In the genomic region with DNA sequence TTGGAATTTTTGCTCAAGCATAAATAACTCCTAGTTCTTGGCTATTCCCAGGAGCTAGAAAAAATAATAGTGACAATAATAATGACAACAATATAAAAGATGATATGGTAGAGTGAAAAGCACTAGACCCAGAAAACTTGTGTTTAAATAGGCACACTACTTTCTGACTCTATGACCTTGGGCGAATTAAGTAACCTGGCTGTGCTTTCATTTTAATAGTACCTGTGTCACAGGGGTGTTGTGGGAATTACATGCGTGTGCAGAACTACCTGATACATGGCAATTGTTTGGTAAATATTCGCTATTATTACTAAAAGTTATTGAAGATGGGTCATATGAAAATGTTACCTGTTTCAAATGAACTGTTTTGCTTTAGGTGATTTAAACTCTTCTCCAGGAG, we compare ENCODE assay signal across 23 cellular contexts.
"Had no signal": no experiment of that assay in that cellular context is flagged by ENCODE, and none has a peak within 500 bp of the region (broad histone marks: within the 10 kb centered on the region; RNA-seq: fewer than 3 reads in every experiment).

No MANE protein-coding gene starts in this region.

- DNase-seq: colonic mucosa; cortex of kidney; dermis blood vessel endothelial cell; dorsolateral prefrontal cortex; effector CD4-positive, alpha-beta T cell; effector CD8-positive, alpha-beta T cell; effector memory CD4-positive, alpha-beta T cell; effector memory CD8-positive, alpha-beta T cell; endodermal cell; esophagus squamous epithelium; foreskin fibroblast; foreskin keratinocyte; foreskin melanocyte; gastrocnemius medialis; glutamatergic neuron; head of caudate nucleus; heart left ventricle; heart right ventricle had no signal

- H3K9me3 ChIP-seq: colonic mucosa, esophagus muscularis mucosa, esophagus squamous epithelium, gastrocnemius medialis, gastroesophageal sphincter, heart left ventricle, heart right ventricle had no signal

- H3K27me3 ChIP-seq: colonic mucosa, dorsolateral prefrontal cortex, esophagus muscularis mucosa, esophagus squamous epithelium, foreskin keratinocyte, gastrocnemius medialis, gastroesophageal sphincter, heart left ventricle, heart right ventricle had no signal

- H3K4me1 ChIP-seq: colonic mucosa, esophagus squamous epithelium, foreskin keratinocyte, gastrocnemius medialis, gastroesophageal sphincter, heart left ventricle, heart right ventricle had no signal

- H3K27ac ChIP-seq: colonic mucosa, coronary artery, dorsolateral prefrontal cortex, epithelial cell of prostate, esophagus muscularis mucosa, esophagus squamous epithelium, foreskin keratinocyte, gastrocnemius medialis, gastroesophageal sphincter, heart left ventricle, heart right ventricle had no signal

- H3K4me3 ChIP-seq: colonic mucosa, coronary artery, dorsolateral prefrontal cortex, esophagus muscularis mucosa, esophagus squamous epithelium, gastrocnemius medialis, gastroesophageal sphincter, heart left ventricle, heart right ventricle had no signal

- ATAC-seq: effector memory CD8-positive, alpha-beta T cell; esophagus mucosa; foreskin keratinocyte; gastrocnemius medialis; gastroesophageal sphincter; heart left ventricle; heart right ventricle had no signal

- H3K36me3 ChIP-seq: colonic mucosa, esophagus muscularis mucosa, esophagus squamous epithelium, gastrocnemius medialis, gastroesophageal sphincter, heart left ventricle, heart right ventricle had no signal
